Comparison of ENCODE assay signal across 11 cellular contexts in the genomic region with DNA sequence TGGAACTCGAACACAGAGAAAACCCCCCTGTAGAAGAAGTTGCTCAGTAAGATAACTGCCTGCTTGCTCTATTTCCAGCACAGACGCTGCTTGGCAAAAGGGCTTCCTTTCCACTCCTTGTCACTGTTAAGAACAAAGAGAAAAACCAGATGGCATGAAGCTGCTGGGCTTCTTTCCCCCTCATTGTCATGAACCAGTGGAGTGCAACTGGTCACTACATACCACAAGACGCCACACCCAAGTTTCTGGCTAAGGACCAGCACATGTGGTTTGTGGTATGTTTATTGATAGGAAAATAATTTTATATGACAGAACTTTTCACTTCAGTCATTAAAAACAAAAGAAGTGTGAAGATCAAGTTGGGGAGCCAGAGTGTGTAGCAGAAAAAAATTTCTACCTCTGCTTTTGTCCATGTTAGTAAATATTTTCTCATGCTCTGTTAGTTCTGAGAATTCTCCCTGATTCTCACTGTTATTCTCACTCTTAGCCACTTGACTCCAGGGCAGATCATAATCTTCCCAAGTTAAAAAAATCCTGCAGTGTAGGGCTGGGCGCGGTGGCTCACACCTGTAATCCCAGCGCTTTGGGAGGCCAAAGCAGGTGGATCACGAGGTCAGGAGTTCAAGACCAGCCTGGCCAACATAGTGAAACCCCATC. TPM values are rescaled to one million over a fixed set of nuclear protein-coding genes. Genes with fewer than 3 reads are reported as not detected.
DNase-seq lines count a peak whose midpoint lies in the region; ATAC-seq, FAIRE-seq and TF ChIP-seq lines count a peak whose summit lies in the region.
"Had no signal": no experiment of that assay in that cellular context is flagged by ENCODE, and none has a peak within 500 bp of the region (broad histone marks: within the 10 kb centered on the region; RNA-seq: fewer than 3 reads in every experiment).

No MANE protein-coding gene starts in this region.

- H3K27me3 Mint-ChIP-seq in type B pancreatic cell = no peaks in the 10 kb centered on the region

- peak overlapping the region; percentile 65 for H3K4me3 Mint-ChIP-seq in type B pancreatic cell

- TF ChIP-seq CTCF in left ventricle myocardium inferior (IDR thresholded peaks at IDR 0.05; ENCODE audit: borderline replicate concordance) = no peak
- TF ChIP-seq CTCF in type B pancreatic cell (conservative IDR thresholded peaks at IDR 0.05) = no peak
- TF ChIP-seq CTCF in D721Med (IDR thresholded peaks at IDR 0.05; ENCODE audit: insufficient read depth, missing control alignments) = no peak

- H3K9me3 ChIP-seq in left ventricle myocardium inferior (replicated peaks) = no peaks in the 10 kb centered on the region

- H3K4me1 Mint-ChIP-seq in type B pancreatic cell (ENCODE audit: unreplicated experiment) = peaks cover 36% of the 10 kb centered on the region

- peak overlapping the region; percentile 98 for H3K27ac Mint-ChIP-seq in type B pancreatic cell

- peaks cover 81% of the 10 kb centered on the region for H3K4me1 ChIP-seq in left ventricle myocardium inferior

- no peak overlapping the region for H3K4me3 ChIP-seq in left ventricle myocardium inferior

- no peaks in the 10 kb centered on the region for H3K36me3 ChIP-seq in left ventricle myocardium inferior

- ATAC-seq in GM18909 (IDR thresholded peaks at IDR 0.05; ENCODE audit: poor library complexity, unreplicated experiment) = no peak

- intact Hi-C loops in left ventricle myocardium inferior (cut with micrococcal nuclease) = no loop called here

- peaks cover 25% of the 10 kb centered on the region for H3K36me3 Mint-ChIP-seq in type B pancreatic cell

- peak overlapping the region; percentile 70 for H3K27ac ChIP-seq in left ventricle myocardium inferior (replicated peaks)

- DNase-seq in activated CD8-positive, alpha-beta memory T cell treated with anti-CD3 and anti-CD28 coated beads, Interleukin-2, amount 50 U/mL, for 48 hours = peak; percentile 10
- DNase-seq in activated CD8-positive, alpha-beta memory T cell treated with anti-CD3 and anti-CD28 coated beads for 24 hours = no peak
- peak; percentile 61 for DNase-seq in amniotic epithelial cell (ENCODE audit: low read depth)
- DNase-seq in left ventricle myocardium inferior = no peak
- no peak for DNase-seq in type B pancreatic cell (ENCODE audit: extremely low spot score, unreplicated experiment)
- DNase-seq in iPS-NIHi7 (ENCODE audit: extremely low spot score) = no peak
- DNase-seq in D721Med (ENCODE audit: insufficient read length, low spot score) = no peak
- DNase-seq: C1 segment of cervical spinal cord had no signal

- no peaks in the 10 kb centered on the region for H3K27me3 ChIP-seq in left ventricle myocardium inferior (ENCODE audit: low read depth)

- no peaks in the 10 kb centered on the region for H3K9me3 Mint-ChIP-seq in type B pancreatic cell

- no peak for FAIRE-seq in D721Med (lab: Jason Lieb, UNC)
- FAIRE-seq: HTR-8/SVneo, keratinocyte had no signal

RNA-seq across cellular contexts. Expression of a gene that starts 37.9 kb away (rescaled TPM):
- total RNA-seq in left ventricle myocardium inferior = 53.1 TPM
- 73.6 and 76.5 TPM in 2 replicates for total RNA-seq in type B pancreatic cell (ENCODE audit: low replicate concordance)

RNA-seq across cellular contexts. Expression of a gene that starts 42.3 kb away (rescaled TPM):
- total RNA-seq in left ventricle myocardium inferior = 17.2 TPM
- 72.3 and 105 TPM in 2 replicates for total RNA-seq in type B pancreatic cell (ENCODE audit: low replicate concordance)

Comparison
In these comparisons a context has a peak if more than half of its experiments do, and no peak if none do; other contexts are left out.
1. DNase-seq: peak in activated CD8-positive, alpha-beta memory T cell treated with anti-CD3 and anti-CD28 coated beads, Interleukin-2, amount 50 U/mL, for 48 hours (single experiment) and amniotic epithelial cell (single experiment); none in activated CD8-positive, alpha-beta memory T cell treated with anti-CD3 and anti-CD28 coated beads for 24 hours (single experiment), left ventricle myocardium inferior (single experiment), type B pancreatic cell (single experiment), iPS-NIHi7 (single experiment) and D721Med (single experiment).